Comparison of ENCODE assay signal across 1 cellular context in the genomic region with DNA sequence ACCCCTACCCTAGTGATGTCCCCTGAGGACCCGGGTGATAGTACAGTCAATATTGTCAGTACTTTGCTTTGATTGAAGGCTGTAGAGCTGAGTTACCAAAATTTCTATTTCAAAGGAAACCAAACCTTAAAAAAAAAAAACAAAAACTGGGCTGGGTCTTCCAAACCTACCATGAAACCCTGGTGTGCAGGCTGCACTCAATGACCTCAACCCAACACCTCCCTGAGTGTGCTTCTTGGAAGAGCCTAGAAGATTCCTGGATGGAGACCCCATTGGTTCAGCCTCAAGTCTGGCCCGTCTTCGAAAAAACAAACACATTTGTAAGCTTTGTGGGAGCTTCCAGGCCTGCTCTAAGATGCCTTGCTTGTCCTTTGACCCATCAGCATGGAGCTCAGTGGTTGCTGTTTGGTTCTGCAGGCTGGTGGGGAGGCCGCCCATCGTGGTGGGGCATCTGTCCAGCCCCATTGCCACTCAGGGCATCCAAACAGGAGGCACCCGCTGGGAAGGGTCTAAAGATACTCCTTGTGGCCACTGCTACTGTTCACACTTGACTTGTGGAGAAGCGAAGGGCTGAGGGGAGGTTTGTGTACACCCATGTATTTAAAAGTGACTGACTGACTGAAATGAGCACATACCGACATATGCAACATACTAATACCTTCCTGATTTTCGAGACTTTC.
TF ChIP-seq lines count a peak whose summit lies in the region.

No MANE protein-coding gene starts in this region.

TF ChIP-seq in K562, 482 proteins besides CTCF, POLR2A, EP300 and RAD21:
- no peak for TF ChIP-seq ZZZ3 (IDR thresholded peaks at IDR 0.05)
